Comparison of ENCODE assay signal across 8 cellular contexts in the genomic region with DNA sequence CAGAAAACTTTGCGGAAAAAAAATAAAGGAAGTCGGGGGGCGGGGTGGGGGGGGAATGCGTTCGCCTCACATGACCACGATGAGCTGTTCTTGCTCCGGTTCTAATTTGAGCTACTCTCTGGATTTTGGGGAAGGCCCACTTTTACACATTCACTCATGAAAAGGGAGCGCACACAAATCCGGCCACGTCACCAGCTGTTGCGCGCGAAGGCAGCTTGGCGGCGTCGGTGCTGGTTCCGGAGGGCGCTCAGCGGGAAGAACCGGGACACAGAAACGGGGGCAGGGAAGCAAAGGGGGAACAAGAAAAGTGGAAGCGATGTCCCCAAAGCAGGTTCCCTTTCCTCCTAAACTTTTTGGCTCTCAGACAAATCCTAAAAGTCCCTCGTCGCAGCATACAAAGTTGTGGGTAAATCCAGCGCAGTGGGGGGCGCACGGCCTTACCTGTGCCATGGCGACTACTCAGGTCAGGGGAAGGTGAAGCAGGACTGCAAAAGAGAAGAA. TPM values are rescaled to one million over a fixed set of nuclear protein-coding genes. Genes with fewer than 3 reads are reported as not detected.
DNase-seq lines count a peak whose midpoint lies in the region; ATAC-seq and TF ChIP-seq lines count a peak whose summit lies in the region.

No MANE protein-coding gene starts in this region.

- H3K27me3 Mint-ChIP-seq in CD4-positive, alpha-beta memory T cell, result peaks cover 0 to 1% of the 10 kb centered on the region in 2 donors
- no peaks in the 10 kb centered on the region for H3K27me3 Mint-ChIP-seq in chondrocyte (ENCODE audit: low read depth)

- peak; percentile 37 to 70 (median 51) for DNase-seq in CD4-positive, alpha-beta memory T cell
- peak; percentile 76 for DNase-seq in MG63
- DNase-seq in activated CD4-positive, CD25-positive, alpha-beta regulatory T cell treated with anti-CD3 and anti-CD28 coated beads, Interleukin-2, amount 50 U/mL, for 16 hours (ENCODE audit: low read depth, low spot score), result peak; percentile 26
- no peak for DNase-seq in chondrocyte (ENCODE audit: low spot score)
- peak; percentile 82 for DNase-seq in kidney tubule cell (ENCODE audit: low spot score)
- DNase-seq in stimulated activated CD4-positive, alpha-beta T cell treated with anti-CD3 and anti-CD28 coated beads, Interleukin-15, amount 100 ng/mL, for 48 hours (ENCODE audit: low read depth in 2 of 2), result peak; percentile 25 to 58
- no peak for DNase-seq in epidermal melanocyte (ENCODE audit: insufficient read length, low spot score)

- no peaks in the 10 kb centered on the region for H3K36me3 ChIP-seq in CD4-positive, alpha-beta memory T cell (ENCODE audit: insufficient read depth, low read length)
- H3K36me3 ChIP-seq in MG63, result peaks cover 43% of the 10 kb centered on the region

- peak overlapping the region; percentile 78 to 80 for H3K4me3 ChIP-seq in CD4-positive, alpha-beta memory T cell (ENCODE audit: low read length in 2 of 2)
- peak overlapping the region; percentile 99 for H3K4me3 ChIP-seq in MG63

- H3K9me3 ChIP-seq in CD4-positive, alpha-beta memory T cell (ENCODE audit: control insufficient read depth in 1 of 2, low read length in 2 of 2), result no peaks in the 10 kb centered on the region
- no peaks in the 10 kb centered on the region for H3K9me3 ChIP-seq in MG63

- CTCF ChIA-PET in CD4-positive, alpha-beta memory T cell (lab: Charles Lee; ENCODE audit: partially characterized antibody), result interaction anchor here (0.7 to 1.2 kb wide), 6 partner anchors 9 to 106 kb away, joined by 3 to 4 read pairs (median 3); no protein-coding TSS in a partner anchor

- intact Hi-C loops in CD4-positive, alpha-beta memory T cell (cut with micrococcal nuclease), result loop anchor here (1.0 to 5.0 kb wide), 2 partner anchors 30 to 126 kb away; a partner anchor contains a TSS

- peaks cover 30 to 38% (median 33%) of the 10 kb centered on the region in 4 donors for H3K4me1 Mint-ChIP-seq in CD4-positive, alpha-beta memory T cell
- H3K4me1 Mint-ChIP-seq in chondrocyte (ENCODE audit: low read depth), result peaks cover 23% of the 10 kb centered on the region

- peak overlapping the region; percentile 86 to 99 (median 96) for H3K27ac Mint-ChIP-seq in CD4-positive, alpha-beta memory T cell
- peak overlapping the region; percentile 100 for H3K27ac Mint-ChIP-seq in chondrocyte (ENCODE audit: unreplicated experiment)

- H3K27ac ChIP-seq in CD4-positive, alpha-beta memory T cell (ENCODE audit: low read depth, low read length), result peak overlapping the region; percentile 55

- ATAC-seq in GM21528 (IDR thresholded peaks at IDR 0.05; ENCODE audit: low FRiP score, unreplicated experiment), result peak; percentile 36

- H3K4me3 Mint-ChIP-seq in CD4-positive, alpha-beta memory T cell, result peak overlapping the region; percentile 97 to 100 (median 99)
- H3K4me3 Mint-ChIP-seq in chondrocyte (ENCODE audit: unreplicated experiment), result peak overlapping the region; percentile 99

- H3K9me3 Mint-ChIP-seq in CD4-positive, alpha-beta memory T cell, result no peaks in the 10 kb centered on the region
- H3K9me3 Mint-ChIP-seq in chondrocyte (ENCODE audit: low read depth), result no peaks in the 10 kb centered on the region

- peaks cover 28% of the 10 kb centered on the region for H3K4me1 ChIP-seq in CD4-positive, alpha-beta memory T cell (ENCODE audit: insufficient read depth, low read length)

- H3K36me3 Mint-ChIP-seq in CD4-positive, alpha-beta memory T cell, result peaks cover 0 to 11% of the 10 kb centered on the region in 2 donors
- H3K36me3 Mint-ChIP-seq in chondrocyte (ENCODE audit: low read depth), result peaks cover 13% of the 10 kb centered on the region

- POLR2A ChIA-PET in CD4-positive, alpha-beta memory T cell (lab: Charles Lee; ENCODE audit: partially characterized antibody), result interaction anchor here (1.0 to 1.9 kb wide), 7 partner anchors 12 to 1037 kb away, joined by 3 to 15 read pairs (median 5); a partner anchor contains a TSS

- peak; percentile 40 for TF ChIP-seq CTCF in chondrocyte (IDR thresholded peaks at IDR 0.05)

- no peaks in the 10 kb centered on the region for H3K27me3 ChIP-seq in CD4-positive, alpha-beta memory T cell (ENCODE audit: insufficient read depth, low read length)
- H3K27me3 ChIP-seq in MG63, result no peaks in the 10 kb centered on the region

RNA-seq across cellular contexts. Expression of a gene that starts 0.6 kb away (rescaled TPM):
- 10 to 100 TPM; 70.7 to 77.0 TPM for total RNA-seq in CD4-positive, alpha-beta memory T cell
- 100 to 1,000 TPM; 202 to 316 TPM for polyA plus RNA-seq in CD4-positive, alpha-beta memory T cell
- 781 and 895 TPM in 2 replicates for total RNA-seq in MG63 (2014; rRNA removed; shearing (Covaris generic); ENCODE audit: low replicate concordance)
- total RNA-seq in chondrocyte, result 585 to 828 TPM (median 589 TPM) in 3 replicates

Comparison
In these comparisons a context has a peak if more than half of its experiments do, and no peak if none do; other contexts are left out.
1. DNase-seq: peak in CD4-positive, alpha-beta memory T cell (5 of 5), MG63 (single experiment), activated CD4-positive, CD25-positive, alpha-beta regulatory T cell treated with anti-CD3 and anti-CD28 coated beads, Interleukin-2, amount 50 U/mL, for 16 hours (single experiment), kidney tubule cell (single experiment) and stimulated activated CD4-positive, alpha-beta T cell treated with anti-CD3 and anti-CD28 coated beads, Interleukin-15, amount 100 ng/mL, for 48 hours (2 of 2); none in chondrocyte (single experiment) and epidermal melanocyte (single experiment).